Comparison of ENCODE assay signal across 8 cellular contexts in the genomic region with DNA sequence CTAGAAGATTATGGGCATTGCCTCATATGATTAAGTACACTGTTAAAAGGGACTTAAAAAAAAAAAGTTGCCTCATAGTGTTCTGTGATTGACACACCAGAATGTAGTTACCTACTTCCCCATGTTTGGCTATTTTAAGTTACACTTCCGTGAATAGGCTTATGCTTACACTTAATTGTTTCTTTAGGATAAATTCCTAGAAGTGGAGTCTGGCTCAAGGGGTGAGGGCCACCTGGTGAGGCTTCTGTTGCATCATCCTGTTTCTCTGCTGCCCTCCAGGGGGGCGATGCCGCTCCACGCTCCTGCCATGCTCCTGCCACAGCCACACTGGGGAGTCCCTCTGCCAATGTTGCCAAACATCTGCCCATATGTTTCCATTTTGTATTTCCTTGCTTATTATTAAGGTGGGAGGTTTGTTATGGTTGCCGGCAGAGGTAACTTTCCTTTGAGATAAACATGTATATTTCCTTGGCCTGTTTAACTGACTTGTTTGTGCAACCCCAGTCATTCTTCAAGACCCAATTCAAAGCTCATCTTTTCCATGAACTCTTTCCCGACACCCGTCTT.
DNase-seq lines count a peak whose midpoint lies in the region; ATAC-seq and TF ChIP-seq lines count a peak whose summit lies in the region.

No MANE protein-coding gene starts in this region.

- H3K36me3 ChIP-seq in right atrium auricular region (no peaks in the 10 kb centered on the region), Panc1 (ENCODE audit: control insufficient read depth, insufficient read depth, low read length) (no peaks in the 10 kb centered on the region)

- H3K27me3 ChIP-seq in right atrium auricular region (no peaks in the 10 kb centered on the region), Panc1 (ENCODE audit: control insufficient read depth, insufficient read depth, low read length) (no peaks in the 10 kb centered on the region)

- POLR2A ChIA-PET in Panc1 (lab: Charles Lee): no interaction called here

- no peak for TF ChIP-seq CTCF in right atrium auricular region (IDR thresholded peaks at IDR 0.05)
- no peak for TF ChIP-seq CTCF in Panc1 (IDR thresholded peaks at IDR 0.05)
- no peak for TF ChIP-seq CTCF in fibroblast of pulmonary artery (IDR thresholded peaks at IDR 0.05; ENCODE audit: low read length, missing control alignments)

- DNase-seq in left ventricle myocardium superior: no peak
- DNase-seq in right atrium auricular region (ENCODE audit: low spot score): no peak
- no peak for DNase-seq in Panc1 (ENCODE audit: low read depth, low spot score)
- DNase-seq in fibroblast of pulmonary artery (ENCODE audit: low read depth): peak; percentile 72
- DNase-seq in T1000 (lab: John Stamatoyannopoulos, UW): no peak
- no peak for DNase-seq in NCI-H128 (lab: John Stamatoyannopoulos, UW; ENCODE audit: unreplicated experiment)

- H3K9me3 ChIP-seq in right atrium auricular region: no peaks in the 10 kb centered on the region
- no peaks in the 10 kb centered on the region for H3K9me3 ChIP-seq in Panc1 (ENCODE audit: control insufficient read depth, insufficient read depth, low read depth, low read length)

- BruUV-seq in Panc1 (replicated peaks; lab: Mats Ljungman, UMichigan): no TSS peak

- H3K27ac ChIP-seq in right atrium auricular region (no peak overlapping the region), Panc1 (ENCODE audit: low read length) (peak overlapping the region; percentile 20; the same call in 1 of the 2 replicates)

- ATAC-seq in left ventricle myocardium superior (peak; percentile 20), Panc1 (no peak), GM18909 (IDR thresholded peaks at IDR 0.05; ENCODE audit: poor library complexity, unreplicated experiment) (no peak), GM18861 (IDR thresholded peaks at IDR 0.05; ENCODE audit: unreplicated experiment) (no peak)

- no peak overlapping the region for H3K4me3 ChIP-seq in right atrium auricular region
- H3K4me3 ChIP-seq in Panc1 (ENCODE audit: low read depth in 2 of 2, low read length in 2 of 2): no peak overlapping the region
- no peak overlapping the region for H3K4me3 ChIP-seq in fibroblast of pulmonary artery (replicated peaks; ENCODE audit: low read depth, low read length)

- in situ Hi-C loops in Panc1 (cut with HindIII; ENCODE audit: low pct_unique_long_range_greater_than_20kb, low sequenced_read_pairs): no loop called here

- CTCF ChIA-PET in Panc1 (lab: Charles Lee): no interaction called here

- intact Hi-C loops in left ventricle myocardium superior (cut with micrococcal nuclease) (no loop called here), Panc1 (cut with micrococcal nuclease; ENCODE audit: unreplicated experiment) (no loop called here)

- H3K4me1 ChIP-seq in right atrium auricular region: peaks cover 0 to 16% of the 10 kb centered on the region in 2 donors
- H3K4me1 ChIP-seq in Panc1 (ENCODE audit: control insufficient read depth, insufficient read depth, low read length): peaks cover 16% of the 10 kb centered on the region
